Comparison of ENCODE assay signal across 25 cellular contexts in genomic region chr12:131941116-131941986, GRCh38. TPM values are rescaled to one million over a fixed set of nuclear protein-coding genes. Genes with fewer than 3 reads are reported as not detected.
DNase-seq lines count a peak whose midpoint lies in the region; ATAC-seq, FAIRE-seq and TF ChIP-seq lines count a peak whose summit lies in the region.
"Had no signal": no experiment of that assay in that cellular context is flagged by ENCODE, and none has a peak within 500 bp of the region (broad histone marks: within the 10 kb centered on the region; RNA-seq: fewer than 3 reads in every experiment).

No MANE protein-coding gene starts in this region.

- peak overlapping the region; percentile 41; the same call in 1 of the 2 replicates for H3K27ac Mint-ChIP-seq in WTC11
- H3K27ac Mint-ChIP-seq: memory B cell, T-cell had no signal

- peaks cover 34% of the 10 kb centered on the region for H3K36me3 ChIP-seq in H7 (replicated peaks; ENCODE audit: control insufficient read depth, insufficient read depth, low read length)
- H3K36me3 ChIP-seq in kidney (ENCODE audit: control insufficient read depth in 1 of 2, insufficient read depth in 2 of 2, low read length in 2 of 2), result peaks cover 0 to 12% of the 10 kb centered on the region in 2 donors

- CTCF ChIA-PET in WTC11 (lab: Charles Lee), result no interaction called here

- no peaks in the 10 kb centered on the region for H3K9me3 Mint-ChIP-seq in WTC11
- H3K9me3 Mint-ChIP-seq: stimulated activated naive CD8-positive, alpha-beta T cell treated with anti-CD3 and anti-CD28 coated beads, Interleukin-15, amount 100 ng/mL, for 72 hours; T-cell had no signal

- H3K27ac ChIP-seq in kidney (ENCODE audit: low read depth in 2 of 2, low read length in 2 of 2), result no peak overlapping the region
- H3K27ac ChIP-seq: BLaER1, epithelial cell of prostate, SJSA1, tibial artery had no signal

- no peak overlapping the region for H3K4me3 Mint-ChIP-seq in WTC11
- H3K4me3 Mint-ChIP-seq: memory B cell; stimulated activated naive CD8-positive, alpha-beta T cell treated with anti-CD3 and anti-CD28 coated beads, Interleukin-15, amount 100 ng/mL, for 72 hours; T-cell had no signal

- FAIRE-seq in kidney (lab: Jason Lieb, UNC), result no peak
- FAIRE-seq: islet of Langerhans had no signal

- no peaks in the 10 kb centered on the region for H3K27me3 ChIP-seq in H7 (ENCODE audit: control insufficient read depth, insufficient read depth, low read length)
- H3K27me3 ChIP-seq: BLaER1, MG63, SJSA1, tibial artery had no signal

- peaks cover 75% of the 10 kb centered on the region for H3K36me3 Mint-ChIP-seq in WTC11

- H3K4me1 Mint-ChIP-seq in WTC11, result no peaks in the 10 kb centered on the region
- H3K4me1 Mint-ChIP-seq: stimulated activated naive CD8-positive, alpha-beta T cell treated with anti-CD3 and anti-CD28 coated beads, Interleukin-15, amount 100 ng/mL, for 72 hours; T-cell had no signal

- DNase-seq in H7 (peak; percentile 42), WTC11 (ENCODE audit: low spot score) (no peak), kidney (peak; percentile 73), posterior vena cava (ENCODE audit: low spot score) (peak; percentile 78), NCI-H510A treated with DMSO at 0.1 percent for 48 hours (lab: John Stamatoyannopoulos, UW) (no peak)
- DNase-seq in stimulated activated CD4-positive, alpha-beta T cell treated with anti-CD3 and anti-CD28 coated beads, Interleukin-4, amount 100 ng/mL, for 1 hour, result no peak
- DNase-seq: activated CD4-positive, alpha-beta T cell treated with anti-CD3 and anti-CD28 coated beads, Interleukin-2, amount 50 U/mL, for 4 hours; cerebellar nuclear complex; DMS79 treated with DMSO at 0.1 percent for 48 hours; GF-D8; KBM-7; MG63; NCI-H2029 treated with DMSO at 0.1 percent for 48 hours; NCI-H69; stimulated activated naive CD8-positive, alpha-beta T cell treated with anti-CD3 and anti-CD28 coated beads, Interleukin-15, amount 100 ng/mL, for 72 hours; T-cell had no signal

- ATAC-seq in WTC11, result no peak
- ATAC-seq in HG02852 (IDR thresholded peaks at IDR 0.05; ENCODE audit: unreplicated experiment), result no peak
- ATAC-seq: stimulated activated naive CD8-positive, alpha-beta T cell treated with anti-CD3 and anti-CD28 coated beads, Interleukin-15, amount 100 ng/mL, for 72 hours; T-cell had no signal

- no peaks in the 10 kb centered on the region for H3K9me3 ChIP-seq in kidney (ENCODE audit: control insufficient read depth in 1 of 2, low read length in 2 of 2)
- H3K9me3 ChIP-seq: BLaER1, HAP-1, MG63, prostate gland, SJSA1, tibial artery had no signal

- H3K4me3 ChIP-seq in H7 (ENCODE audit: insufficient read depth, low read depth, low read length), result no peak overlapping the region
- no peak overlapping the region for H3K4me3 ChIP-seq in kidney (ENCODE audit: low read length in 2 of 2)
- H3K4me3 ChIP-seq: BLaER1, HAP-1, MG63, prostate gland, SJSA1, tibial artery had no signal

- no peaks in the 10 kb centered on the region for H3K4me1 ChIP-seq in kidney (ENCODE audit: control insufficient read depth in 1 of 2, insufficient read depth in 1 of 2, low read depth in 1 of 2, low read length in 2 of 2)
- H3K4me1 ChIP-seq: HAP-1, prostate gland, SJSA1, tibial artery had no signal

- POLR2A ChIA-PET in WTC11 (lab: Charles Lee), result interaction anchor here (1.0 kb wide), 1 partner anchor 25 kb away, joined by 3 read pairs; no protein-coding TSS in a partner anchor

- intact Hi-C loops in kidney (cut with DNase I), result no loop called here
- intact Hi-C loops in posterior vena cava (cut with DNase I), result no loop called here

- no peak overlapping the region for H3K9ac ChIP-seq in kidney (ENCODE audit: low read length in 2 of 2)
- H3K9ac ChIP-seq: BLaER1 had no signal

- no peak for TF ChIP-seq CTCF in WTC11 (IDR thresholded peaks at IDR 0.05)
- no peak for TF ChIP-seq CTCF in kidney (IDR thresholded peaks at IDR 0.05; ENCODE audit: borderline replicate concordance, extremely low read depth, insufficient read depth)

- H3K27me3 Mint-ChIP-seq in WTC11 (ENCODE audit: low read depth), result no peaks in the 10 kb centered on the region
- H3K27me3 Mint-ChIP-seq: memory B cell; stimulated activated naive CD8-positive, alpha-beta T cell treated with anti-CD3 and anti-CD28 coated beads, Interleukin-15, amount 100 ng/mL, for 72 hours; T-cell had no signal

TF ChIP-seq in WTC11, 78 proteins besides CTCF, POLR2A, EP300 and RAD21 (continues in another document):
- TF ChIP-seq AFF4 (CRISPR knock-in tag; IDR thresholded peaks at IDR 0.05; ENCODE audit: borderline replicate concordance) (no peak), ZNF232 (CRISPR knock-in tag; IDR thresholded peaks at IDR 0.05) (no peak), HMGA2 (CRISPR knock-in tag; IDR thresholded peaks at IDR 0.05) (no peak), ERG (CRISPR knock-in tag; IDR thresholded peaks at IDR 0.05) (no peak), STAT6 (CRISPR knock-in tag; conservative IDR thresholded peaks at IDR 0.05; ENCODE audit: low read depth) (no peak), GTF2I (CRISPR knock-in tag; conservative IDR thresholded peaks at IDR 0.05) (no peak)

RNA-seq across cellular contexts. Expression of gene EP400, which starts 8.4 kb away (rescaled TPM):
- 7.4 and 9.9 TPM in 2 replicates for total RNA-seq in H7 (2014; rRNA removed; shearing (Covaris generic))
- total RNA-seq in WTC11 (2021) (73.0 to 76.7 TPM (median 75.8 TPM) in 3 replicates), kidney (44.7 TPM), posterior vena cava (10 to 100 TPM; 32.6 to 35.2 TPM)
- 7.5 TPM for polyA plus RNA-seq in kidney (ENCODE audit: insufficient read depth, low read depth, low replicate concordance)

RNA-seq across cellular contexts. Expression of gene PUS1, which starts 12.3 kb away (rescaled TPM):
- 31.1 and 36.7 TPM in 2 replicates for total RNA-seq in H7 (2014; rRNA removed; shearing (Covaris generic))
- total RNA-seq in WTC11 (2021) (76.2 to 97.4 TPM (median 85.2 TPM) in 3 replicates), kidney (28.8 TPM), posterior vena cava (10 to 100 TPM; 12.5 to 16.1 TPM)
- polyA plus RNA-seq in kidney (ENCODE audit: insufficient read depth, low read depth, low replicate concordance), result 16.1 TPM

RNA-seq across cellular contexts. Expression of gene ULK1, which starts 46.9 kb away (rescaled TPM):
- 15.7 and 18.8 TPM in 2 replicates for total RNA-seq in H7 (2014; rRNA removed; shearing (Covaris generic))
- total RNA-seq in WTC11 (2021), result 55.5 to 67.8 TPM (median 62.5 TPM) in 3 replicates
- 33.4 TPM for total RNA-seq in kidney
- 11.4 TPM for polyA plus RNA-seq in kidney (ENCODE audit: insufficient read depth, low read depth, low replicate concordance)
- total RNA-seq in posterior vena cava, result 10 to 100 TPM; 23.0 to 23.8 TPM

Comparison
In these comparisons a context has a peak if more than half of its experiments do, and no peak if none do; other contexts are left out.
1. DNase-seq: peak in H7 (single experiment), kidney (single experiment) and posterior vena cava (single experiment); none in WTC11 (single experiment), stimulated activated CD4-positive, alpha-beta T cell treated with anti-CD3 and anti-CD28 coated beads, Interleukin-4, amount 100 ng/mL, for 1 hour (single experiment) and NCI-H510A treated with DMSO at 0.1 percent for 48 hours (single experiment).